In genomic region chr6:3293271-3294155, GRCh38 we compare ENCODE assay signal across 25 cellular contexts. TPM values are rescaled to one million over a fixed set of nuclear protein-coding genes. Genes with fewer than 3 reads are reported as not detected.
DNase-seq lines count a peak whose midpoint lies in the region; ATAC-seq, FAIRE-seq and TF ChIP-seq lines count a peak whose summit lies in the region.
"Had no signal": no experiment of that assay in that cellular context is flagged by ENCODE, and none has a peak within 500 bp of the region (broad histone marks: within the 10 kb centered on the region; RNA-seq: fewer than 3 reads in every experiment).

No MANE protein-coding gene starts in this region.

- no peak for TF ChIP-seq CTCF in bronchial epithelial cell (IDR thresholded peaks at IDR 0.05; ENCODE audit: insufficient read depth, low read length, severe bottlenecking)
- TF ChIP-seq CTCF in upper lobe of right lung (IDR thresholded peaks at IDR 0.05) = no peak
- no peak for TF ChIP-seq CTCF in GM20000 (IDR thresholded peaks at IDR 0.05; ENCODE audit: extremely low read depth, missing control alignments)

- no peak for DNase-seq in stimulated activated naive CD8-positive, alpha-beta T cell treated with anti-CD3 and anti-CD28 coated beads, Interleukin-15, amount 100 ng/mL, for 72 hours
- no peak for DNase-seq in stimulated activated naive CD8-positive, alpha-beta T cell treated with anti-CD3 and anti-CD28 coated beads, Interleukin-15, Interleukin-2, amounts not matched to agents 100 U/mL and 50 U/mL, for 24 hours
- DNase-seq in bronchial epithelial cell (ENCODE audit: low read depth) (no peak), myocyte (ENCODE audit: low read depth) (peak; percentile 68), upper lobe of right lung (peak; percentile 51), RPMI8226 (no peak), GM20000 (ENCODE audit: low spot score) (no peak)
- DNase-seq: activated B cell treated with CpG ODN at 0.5 μM for 24 hours; activated CD4-positive, alpha-beta memory T cell treated with anti-CD3 and anti-CD28 coated beads, Interleukin-2, amount 10 ng/mL, durations not matched to agents 7 days and 5 days; activated gamma-delta T cell; C1 segment of cervical spinal cord; Caco-2; DMS79 treated with DMSO at 0.1 percent for 48 hours; mesendoderm; naive thymus-derived CD4-positive, alpha-beta T cell; NCI-H510A treated with DMSO at 0.1 percent for 48 hours; right cardiac atrium; SK-N-SH; stimulated activated CD4-positive, alpha-beta T cell treated with anti-CD3 and anti-CD28 coated beads, Interleukin-15, amount 100 ng/mL, for 24 hours had no signal

- H3K9me3 ChIP-seq in upper lobe of right lung = no peaks in the 10 kb centered on the region
- H3K9me3 ChIP-seq: breast epithelium, Caco-2, pancreas, SK-N-SH, tibial nerve had no signal

- H3K27me3 Mint-ChIP-seq in stimulated activated naive CD8-positive, alpha-beta T cell treated with anti-CD3 and anti-CD28 coated beads, Interleukin-15, amount 100 ng/mL, for 72 hours = no peaks in the 10 kb centered on the region
- H3K27me3 Mint-ChIP-seq: activated CD4-positive, alpha-beta memory T cell treated with anti-CD3 and anti-CD28 coated beads, Interleukin-2, amount 10 ng/mL, durations not matched to agents 7 days and 5 days; stimulated activated naive CD8-positive, alpha-beta T cell treated with anti-CD3 and anti-CD28 coated beads, Interleukin-15, Interleukin-2, amounts not matched to agents 100 ng/mL and 50 ng/mL, for 24 hours had no signal

- H3K4me3 Mint-ChIP-seq in stimulated activated naive CD8-positive, alpha-beta T cell treated with anti-CD3 and anti-CD28 coated beads, Interleukin-15, amount 100 ng/mL, for 72 hours = no peak overlapping the region
- H3K4me3 Mint-ChIP-seq: activated B cell treated with CpG ODN at 0.5 μM for 24 hours; activated CD4-positive, alpha-beta memory T cell treated with anti-CD3 and anti-CD28 coated beads, Interleukin-2, amount 10 ng/mL, durations not matched to agents 7 days and 5 days; naive thymus-derived CD4-positive, alpha-beta T cell; stimulated activated naive CD8-positive, alpha-beta T cell treated with anti-CD3 and anti-CD28 coated beads, Interleukin-15, Interleukin-2, amounts not matched to agents 100 ng/mL and 50 ng/mL, for 24 hours had no signal

- H3K36me3 ChIP-seq in bronchial epithelial cell (ENCODE audit: control insufficient read depth, insufficient read depth, low read length) = peaks cover 13% of the 10 kb centered on the region
- no peaks in the 10 kb centered on the region for H3K36me3 ChIP-seq in upper lobe of right lung
- H3K36me3 ChIP-seq: breast epithelium, pancreas had no signal

- H3K4me1 Mint-ChIP-seq in stimulated activated naive CD8-positive, alpha-beta T cell treated with anti-CD3 and anti-CD28 coated beads, Interleukin-15, amount 100 ng/mL, for 72 hours = no peaks in the 10 kb centered on the region
- H3K4me1 Mint-ChIP-seq: activated B cell treated with CpG ODN at 0.5 μM for 24 hours; activated CD4-positive, alpha-beta memory T cell treated with anti-CD3 and anti-CD28 coated beads, Interleukin-2, amount 10 ng/mL, durations not matched to agents 7 days and 5 days had no signal

- H3K4me3 ChIP-seq in bronchial epithelial cell (ENCODE audit: low read depth, low read length) (no peak overlapping the region), upper lobe of right lung (no peak overlapping the region)
- H3K4me3 ChIP-seq: breast epithelium, pancreas, tibial nerve had no signal

- peak; percentile 60 for FAIRE-seq in bronchial epithelial cell (lab: Jason Lieb, UNC)
- FAIRE-seq: HTR-8/SVneo, pancreas had no signal

- H3K27me3 ChIP-seq in bronchial epithelial cell (ENCODE audit: control insufficient read depth, insufficient read depth, low read length) (no peaks in the 10 kb centered on the region), upper lobe of right lung (no peaks in the 10 kb centered on the region)
- H3K27me3 ChIP-seq: breast epithelium, pancreas had no signal

- ATAC-seq in stimulated activated naive CD8-positive, alpha-beta T cell treated with anti-CD3 and anti-CD28 coated beads, Interleukin-15, amount 100 ng/mL, for 72 hours = peak; percentile 30
- no peak for ATAC-seq in stimulated activated naive CD8-positive, alpha-beta T cell treated with anti-CD3 and anti-CD28 coated beads, Interleukin-15, Interleukin-2, amounts not matched to agents 100 U/mL and 50 U/mL, for 24 hours
- ATAC-seq in upper lobe of right lung (no peak), GM21528 (IDR thresholded peaks at IDR 0.05; ENCODE audit: low FRiP score, unreplicated experiment) (no peak)
- ATAC-seq: naive thymus-derived CD4-positive, alpha-beta T cell; pancreas had no signal

- peak overlapping the region in 1 of 2 donors; percentile 48 for H3K27ac Mint-ChIP-seq in stimulated activated naive CD8-positive, alpha-beta T cell treated with anti-CD3 and anti-CD28 coated beads, Interleukin-15, amount 100 ng/mL, for 72 hours
- H3K27ac Mint-ChIP-seq: activated B cell treated with CpG ODN at 0.5 μM for 24 hours; activated CD4-positive, alpha-beta memory T cell treated with anti-CD3 and anti-CD28 coated beads, Interleukin-2, amount 10 ng/mL, durations not matched to agents 7 days and 5 days; stimulated activated naive CD8-positive, alpha-beta T cell treated with anti-CD3 and anti-CD28 coated beads, Interleukin-15, Interleukin-2, amounts not matched to agents 100 ng/mL and 50 ng/mL, for 24 hours had no signal

- H3K27ac ChIP-seq in upper lobe of right lung = no peak overlapping the region
- H3K27ac ChIP-seq: breast epithelium, pancreas, tibial nerve had no signal

- H3K4me1 ChIP-seq in upper lobe of right lung = no peaks in the 10 kb centered on the region
- H3K4me1 ChIP-seq: breast epithelium, Caco-2 had no signal

- intact Hi-C loops in upper lobe of right lung (cut with DNase I) = no loop called here

- no peaks in the 10 kb centered on the region for H3K9me3 Mint-ChIP-seq in stimulated activated naive CD8-positive, alpha-beta T cell treated with anti-CD3 and anti-CD28 coated beads, Interleukin-15, amount 100 ng/mL, for 72 hours
- H3K9me3 Mint-ChIP-seq: activated B cell treated with CpG ODN at 0.5 μM for 24 hours; activated CD4-positive, alpha-beta memory T cell treated with anti-CD3 and anti-CD28 coated beads, Interleukin-2, amount 10 ng/mL, durations not matched to agents 7 days and 5 days; naive thymus-derived CD4-positive, alpha-beta T cell; stimulated activated naive CD8-positive, alpha-beta T cell treated with anti-CD3 and anti-CD28 coated beads, Interleukin-15, Interleukin-2, amounts not matched to agents 100 ng/mL and 50 ng/mL, for 24 hours had no signal

RNA-seq across cellular contexts. Expression of gene PSMG4, which starts 34.8 kb away (rescaled TPM):
- total RNA-seq in bronchial epithelial cell (15.5 and 34.2 TPM in 2 replicates), myocyte (16.8 and 43.0 TPM in 2 replicates), upper lobe of right lung (16.9 TPM)
- 29.4 TPM for polyA plus RNA-seq in myocyte (2012)

Comparison
In these comparisons a context has a peak if more than half of its experiments do, and no peak if none do; other contexts are left out.
1. DNase-seq: peak in myocyte (single experiment) and upper lobe of right lung (single experiment); none in stimulated activated naive CD8-positive, alpha-beta T cell treated with anti-CD3 and anti-CD28 coated beads, Interleukin-15, amount 100 ng/mL, for 72 hours (0 of 2), stimulated activated naive CD8-positive, alpha-beta T cell treated with anti-CD3 and anti-CD28 coated beads, Interleukin-15, Interleukin-2, amounts not matched to agents 100 U/mL and 50 U/mL, for 24 hours (single experiment), bronchial epithelial cell (single experiment), RPMI8226 (single experiment) and GM20000 (single experiment).